Comparison of ENCODE assay signal across 15 cellular contexts in the genomic region with DNA sequence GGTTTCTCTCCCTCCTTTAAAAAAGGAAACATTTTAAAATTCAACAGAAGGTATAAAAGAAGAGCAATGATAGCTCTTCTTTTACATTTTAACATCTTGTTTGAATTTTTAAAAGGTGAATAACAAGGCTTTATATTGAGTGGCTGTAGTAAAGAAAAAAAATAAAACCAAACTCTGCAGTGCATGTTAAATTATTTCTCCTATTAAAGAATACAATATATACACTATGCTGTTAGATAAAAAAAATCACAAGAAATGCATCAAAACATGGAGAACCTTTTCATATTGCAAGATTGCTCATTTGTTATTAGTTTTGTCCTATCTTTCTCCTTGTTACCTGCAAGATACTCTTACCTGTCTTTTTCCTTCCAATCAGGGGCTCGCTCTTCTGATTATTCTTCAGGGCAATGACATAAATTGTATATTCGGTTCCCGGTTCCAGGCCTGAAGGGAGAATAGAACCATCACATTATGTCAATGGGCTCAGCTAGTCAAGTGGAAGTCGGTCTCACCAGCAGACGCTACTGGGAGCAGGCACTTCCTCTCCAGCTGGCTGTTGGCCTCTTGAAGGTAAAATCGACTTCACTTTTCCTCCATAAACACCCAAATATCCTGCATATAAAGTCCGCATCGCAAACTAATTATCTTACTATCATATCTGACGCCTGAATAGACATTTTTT.
DNase-seq lines count a peak whose midpoint lies in the region; ATAC-seq, FAIRE-seq and TF ChIP-seq lines count a peak whose summit lies in the region.
"Had no signal": no experiment of that assay in that cellular context is flagged by ENCODE, and none has a peak within 500 bp of the region (broad histone marks: within the 10 kb centered on the region; RNA-seq: fewer than 3 reads in every experiment).

No MANE protein-coding gene starts in this region.

- H3K27ac Mint-ChIP-seq in astrocyte (ENCODE audit: unreplicated experiment), result peak overlapping the region; percentile 83
- H3K27ac Mint-ChIP-seq in activated CD4-positive, alpha-beta memory T cell treated with anti-CD3 and anti-CD28 coated beads, Interleukin-2, amount 10 ng/mL, durations not matched to agents 7 days and 5 days, result no peak overlapping the region
- H3K27ac Mint-ChIP-seq: CD8-positive, alpha-beta memory T cell had no signal

- no peak overlapping the region for H3K4ac ChIP-seq in mesenchymal stem cell (ENCODE audit: low read depth in 1 of 2, low read length in 2 of 2)

- no peak for TF ChIP-seq POLR2A in GM18505 (IDR thresholded peaks at IDR 0.05; ENCODE audit: borderline replicate concordance, extremely low read depth, insufficient read depth, insufficient read length)

- WGBS in GM23248 (ENCODE audit: low coverage in 1 of 2, low lambda C conversion rate in 2 of 2, missing lambda C conversion rate in 2 of 2), 2 experiments, result 88 to 89% methylated on average over 9 of the region's 9 CpGs
- 94% methylated on average over 5 of the region's 9 CpGs for WGBS in mesenchymal stem cell
- 91% methylated on average over 9 of the region's 9 CpGs for WGBS in smooth muscle cell (ENCODE audit: low lambda C conversion rate)

- H3K4me1 ChIP-seq in GM23248 (ENCODE audit: insufficient read depth) (peaks cover 14% of the 10 kb centered on the region; the same call in 1 of the 2 replicates), astrocyte (ENCODE audit: insufficient read depth, low read length) (peaks cover 12% of the 10 kb centered on the region), mesenchymal stem cell (ENCODE audit: control insufficient read depth, insufficient read depth, low read depth, low read length) (peaks cover 8% of the 10 kb centered on the region), smooth muscle cell (ENCODE audit: low read depth) (no peaks in the 10 kb centered on the region)
- H3K4me1 ChIP-seq: A549, BLaER1 had no signal

- H3K4me2 ChIP-seq in GM23248 (ENCODE audit: unreplicated experiment), result no peak overlapping the region
- H3K4me2 ChIP-seq in astrocyte (ENCODE audit: low read length), result no peak overlapping the region
- no peak overlapping the region for H3K4me2 ChIP-seq in mesenchymal stem cell (ENCODE audit: low read length, poor library complexity, severe bottlenecking)
- H3K4me2 ChIP-seq in smooth muscle cell, result no peak overlapping the region
- H3K4me2 ChIP-seq: A549, BLaER1 had no signal

- H3K9me3 Mint-ChIP-seq in astrocyte (ENCODE audit: unreplicated experiment), result no peaks in the 10 kb centered on the region
- H3K9me3 Mint-ChIP-seq in activated CD4-positive, alpha-beta memory T cell treated with anti-CD3 and anti-CD28 coated beads, Interleukin-2, amount 10 ng/mL, durations not matched to agents 7 days and 5 days, result peaks cover 3% of the 10 kb centered on the region
- H3K9me3 Mint-ChIP-seq: CD8-positive, alpha-beta memory T cell; H9 had no signal

- no peak for ATAC-seq in GM18505 (IDR thresholded peaks at IDR 0.05; ENCODE audit: unreplicated experiment)
- ATAC-seq: A549 had no signal

- H3K36me3 ChIP-seq in GM23248 (ENCODE audit: low read depth), result peaks cover 97% of the 10 kb centered on the region
- H3K36me3 ChIP-seq in astrocyte (ENCODE audit: insufficient read depth, low read length), result peaks cover 97% of the 10 kb centered on the region
- peaks cover 50 to 99% of the 10 kb centered on the region in 2 experiments for H3K36me3 ChIP-seq in mesenchymal stem cell (ENCODE audit: control insufficient read depth in 1 of 2, insufficient read depth in 2 of 2, low read depth in 1 of 2, low read length in 2 of 2)
- H3K36me3 ChIP-seq in smooth muscle cell (ENCODE audit: low read depth), result peaks cover 82% of the 10 kb centered on the region

- H3K9ac ChIP-seq in GM23248 (peak overlapping the region; percentile 26), astrocyte (ENCODE audit: low read length) (no peak overlapping the region), mesenchymal stem cell (ENCODE audit: low read length) (peak overlapping the region; percentile 44), smooth muscle cell (ENCODE audit: low read depth) (no peak overlapping the region)
- H3K9ac ChIP-seq: BLaER1 had no signal

- no peak overlapping the region for H2BK120ac ChIP-seq in mesenchymal stem cell (ENCODE audit: low read depth, low read length)

- in situ Hi-C loops in GM23248 (cut with MboI), result no loop called here

- H3K9me2 ChIP-seq in GM23248 (ENCODE audit: insufficient read depth), result no peaks in the 10 kb centered on the region

- no peak overlapping the region for H3K18ac ChIP-seq in mesenchymal stem cell (ENCODE audit: low read depth in 1 of 2, low read length in 2 of 2)

- H4K91ac ChIP-seq in mesenchymal stem cell (ENCODE audit: low read length), result no peak overlapping the region

- H2AFZ ChIP-seq in GM23248 (no peak overlapping the region), astrocyte (ENCODE audit: low read depth, low read length) (no peak overlapping the region), mesenchymal stem cell (ENCODE audit: low read depth, low read length) (no peak overlapping the region), smooth muscle cell (ENCODE audit: low read depth) (no peak overlapping the region)

- no peak for FAIRE-seq in astrocyte (lab: Jason Lieb, UNC)
- FAIRE-seq: A549, GM18507 had no signal

- H3K27me3 ChIP-seq in GM23248 (replicated peaks; ENCODE audit: insufficient read depth), result no peaks in the 10 kb centered on the region
- no peaks in the 10 kb centered on the region for H3K27me3 ChIP-seq in astrocyte (ENCODE audit: insufficient read depth, low read length)
- H3K27me3 ChIP-seq in mesenchymal stem cell (ENCODE audit: control insufficient read depth in 1 of 2, insufficient read depth in 1 of 2, low read length in 2 of 2), result no peaks in the 10 kb centered on the region
- H3K27me3 ChIP-seq in smooth muscle cell (ENCODE audit: low read depth), result no peaks in the 10 kb centered on the region
- H3K27me3 ChIP-seq: BLaER1 had no signal

- H2BK12ac ChIP-seq in mesenchymal stem cell (ENCODE audit: low read length in 2 of 2), result no peak overlapping the region

- H4K8ac ChIP-seq in mesenchymal stem cell (ENCODE audit: low read length), result no peak overlapping the region

- H3K79me1 ChIP-seq in mesenchymal stem cell (replicated peaks; ENCODE audit: low read length, poor library complexity, severe bottlenecking), result no peaks in the 10 kb centered on the region

- H3K4me3 ChIP-seq in GM23248, result no peak overlapping the region
- H3K4me3 ChIP-seq in astrocyte (ENCODE audit: insufficient read depth, low read depth, low read length), result no peak overlapping the region
- no peak overlapping the region for H3K4me3 ChIP-seq in mesenchymal stem cell (ENCODE audit: insufficient read depth in 1 of 2, low read depth in 1 of 2, low read length in 2 of 2)
- no peak overlapping the region for H3K4me3 ChIP-seq in smooth muscle cell
- H3K4me3 ChIP-seq: A549, BLaER1 had no signal

- no peaks in the 10 kb centered on the region for H3K9me3 ChIP-seq in GM23248 (ENCODE audit: low read depth)
- H3K9me3 ChIP-seq in astrocyte (ENCODE audit: insufficient read depth, low read depth, low read length), result no peaks in the 10 kb centered on the region
- no peaks in the 10 kb centered on the region for H3K9me3 ChIP-seq in mesenchymal stem cell (ENCODE audit: control insufficient read depth, low read length)
- H3K9me3 ChIP-seq in smooth muscle cell (replicated peaks; ENCODE audit: low read depth), result no peaks in the 10 kb centered on the region
- H3K9me3 ChIP-seq: A549 had no signal

- POLR2A ChIA-PET in activated CD4-positive, alpha-beta memory T cell treated with anti-CD3 and anti-CD28 coated beads, Interleukin-2, amount 10 ng/mL, durations not matched to agents 7 days and 5 days (lab: Charles Lee), result no interaction called here

- H3K27ac ChIP-seq in GM23248, result peak overlapping the region; percentile 70
- no peak overlapping the region for H3K27ac ChIP-seq in astrocyte (ENCODE audit: low read depth, low read length)
- peak overlapping the region; percentile 11 for H3K27ac ChIP-seq in mesenchymal stem cell (ENCODE audit: low read length, poor library complexity, severe bottlenecking)
- H3K27ac ChIP-seq in smooth muscle cell (ENCODE audit: low read depth), result peak overlapping the region; percentile 84
- H3K27ac ChIP-seq: A549, BLaER1 had no signal

- no peak overlapping the region for H3K23ac ChIP-seq in mesenchymal stem cell (ENCODE audit: low read length in 2 of 2)

- H2BK5ac ChIP-seq in mesenchymal stem cell (ENCODE audit: low read depth, low read length, poor library complexity, severe bottlenecking), result no peak overlapping the region

- no peaks in the 10 kb centered on the region for H3K27me3 Mint-ChIP-seq in astrocyte (ENCODE audit: low read depth, unreplicated experiment)
- H3K27me3 Mint-ChIP-seq in activated CD4-positive, alpha-beta memory T cell treated with anti-CD3 and anti-CD28 coated beads, Interleukin-2, amount 10 ng/mL, durations not matched to agents 7 days and 5 days, result no peaks in the 10 kb centered on the region
- H3K27me3 Mint-ChIP-seq: CD8-positive, alpha-beta memory T cell had no signal

- H2AK5ac ChIP-seq in mesenchymal stem cell (ENCODE audit: low read length, severe bottlenecking), result no peak overlapping the region

- H3F3A ChIP-seq in GM23248 (ENCODE audit: insufficient read depth) (peaks cover 99% of the 10 kb centered on the region), smooth muscle cell (ENCODE audit: low read depth) (peaks cover 95% of the 10 kb centered on the region)

- no peak overlapping the region for H3K14ac ChIP-seq in mesenchymal stem cell (ENCODE audit: low read length in 2 of 2)

- H3K79me2 ChIP-seq in GM23248 (ENCODE audit: insufficient read depth) (no peaks in the 10 kb centered on the region), astrocyte (ENCODE audit: insufficient read depth, low read length) (peaks cover 3% of the 10 kb centered on the region), smooth muscle cell (ENCODE audit: low read depth) (peaks cover 22% of the 10 kb centered on the region)

- peaks cover 51% of the 10 kb centered on the region for H3K36me3 Mint-ChIP-seq in astrocyte (ENCODE audit: low read depth, unreplicated experiment)
- H3K36me3 Mint-ChIP-seq in activated CD4-positive, alpha-beta memory T cell treated with anti-CD3 and anti-CD28 coated beads, Interleukin-2, amount 10 ng/mL, durations not matched to agents 7 days and 5 days (ENCODE audit: low read depth), result peaks cover 12% of the 10 kb centered on the region

- no peak overlapping the region for H2BK15ac ChIP-seq in mesenchymal stem cell (ENCODE audit: low read depth, poor library complexity, severe bottlenecking)

- DNase-seq in GM23248 (no peak), astrocyte (ENCODE audit: low read depth) (no peak), mesenchymal stem cell (no peak), smooth muscle cell (lab: John Stamatoyannopoulos, UW; ENCODE audit: unreplicated experiment) (no peak), HuH-7 (ENCODE audit: low spot score) (no peak)
- no peak for DNase-seq in activated CD4-positive, alpha-beta memory T cell treated with anti-CD3 and anti-CD28 coated beads, Interleukin-2, amount 10 ng/mL, durations not matched to agents 7 days and 5 days
- DNase-seq: AML-193; CD8-positive, alpha-beta memory T cell; DMS53; GOT3; H9 had no signal

- no peak overlapping the region for H3K4me3 Mint-ChIP-seq in astrocyte (ENCODE audit: unreplicated experiment)
- H3K4me3 Mint-ChIP-seq in activated CD4-positive, alpha-beta memory T cell treated with anti-CD3 and anti-CD28 coated beads, Interleukin-2, amount 10 ng/mL, durations not matched to agents 7 days and 5 days, result no peak overlapping the region
- H3K4me3 Mint-ChIP-seq: CD8-positive, alpha-beta memory T cell; H9 had no signal

- CTCF ChIA-PET in activated CD4-positive, alpha-beta memory T cell treated with anti-CD3 and anti-CD28 coated beads, Interleukin-2, amount 10 ng/mL, durations not matched to agents 7 days and 5 days (lab: Charles Lee), result no interaction called here

- H3K4me1 Mint-ChIP-seq in astrocyte (ENCODE audit: low read depth, unreplicated experiment), result peaks cover 44% of the 10 kb centered on the region
- H3K4me1 Mint-ChIP-seq in activated CD4-positive, alpha-beta memory T cell treated with anti-CD3 and anti-CD28 coated beads, Interleukin-2, amount 10 ng/mL, durations not matched to agents 7 days and 5 days, result no peaks in the 10 kb centered on the region
- H3K4me1 Mint-ChIP-seq: CD8-positive, alpha-beta memory T cell; H9 had no signal

- H4K20me1 ChIP-seq in GM23248 (ENCODE audit: insufficient read depth) (peaks cover 23% of the 10 kb centered on the region), astrocyte (ENCODE audit: insufficient read depth, low read length) (peaks cover 100% of the 10 kb centered on the region), smooth muscle cell (ENCODE audit: low read depth) (peaks cover 100% of the 10 kb centered on the region)
- H4K20me1 ChIP-seq: BLaER1 had no signal

- TF ChIP-seq CTCF in astrocyte (IDR thresholded peaks at IDR 0.05; ENCODE audit: insufficient read depth, low read depth, low read length) (no peak), smooth muscle cell (IDR thresholded peaks at IDR 0.05; ENCODE audit: borderline replicate concordance, insufficient read depth, poor library complexity, severe bottlenecking) (no peak)

Comparison
In these comparisons a context has a peak if more than half of its experiments do, and no peak if none do; other contexts are left out.
1. H3K9ac ChIP-seq: peak in GM23248 (single experiment) and mesenchymal stem cell (single experiment); none in astrocyte (single experiment) and smooth muscle cell (single experiment).